14 cellular contexts compared by ENCODE assay signal in genomic region chrX:110741213-110741796, GRCh38. TPM values are rescaled to one million over a fixed set of nuclear protein-coding genes. Genes with fewer than 3 reads are reported as not detected.
A peak's percentile ranks its signal among the peaks of the same experiment; 100 is the strongest.
DNase-seq lines count a peak whose midpoint lies in the region; ATAC-seq and TF ChIP-seq lines count a peak whose summit lies in the region.
"Had no signal": no experiment of that assay in that cellular context is flagged by ENCODE, and none has a peak within 500 bp of the region (broad histone marks: within the 10 kb centered on the region; RNA-seq: fewer than 3 reads in every experiment).

No MANE protein-coding gene starts in this region.

- H3K36me3 Mint-ChIP-seq in activated CD4-positive, alpha-beta T cell treated with anti-CD3 and anti-CD28 coated beads, Interleukin-2, amount 10 ng/mL, durations not matched to agents 7 days and 5 days (ENCODE audit: low read depth) = no peaks in the 10 kb centered on the region

- peak; percentile 2 for DNase-seq in Daoy (ENCODE audit: low read depth)
- DNase-seq in PC-3 = peak; percentile 10
- DNase-seq in esophagus muscularis mucosa (ENCODE audit: extremely low spot score) = no peak
- no peak for DNase-seq in mucosa of descending colon
- DNase-seq in head of caudate nucleus = no peak
- no peak for DNase-seq in effector memory CD4-positive, alpha-beta T cell
- no peak for DNase-seq in activated CD4-positive, alpha-beta T cell treated with anti-CD3 and anti-CD28 coated beads, Interleukin-2, amount 10 ng/mL, durations not matched to agents 7 days and 5 days
- DNase-seq in AML-193 (lab: John Stamatoyannopoulos, UW) = no peak
- DNase-seq: CD4-positive, alpha-beta T cell; left cardiac atrium; NCI-H146 had no signal

- H3K36me3 ChIP-seq in PC-3 (ENCODE audit: low read depth, low read length) (no peaks in the 10 kb centered on the region), esophagus muscularis mucosa (no peaks in the 10 kb centered on the region), mucosa of descending colon (ENCODE audit: low read depth) (no peaks in the 10 kb centered on the region)
- no peaks in the 10 kb centered on the region for H3K36me3 ChIP-seq in effector memory CD4-positive, alpha-beta T cell (ENCODE audit: control insufficient read depth, insufficient read depth, low read length)
- H3K36me3 ChIP-seq: cardiac muscle cell had no signal

- H2AFZ ChIP-seq in PC-3 (ENCODE audit: low read length) = no peak overlapping the region

- no peaks in the 10 kb centered on the region for H3K27me3 ChIP-seq in PC-3 (ENCODE audit: low read length)
- no peaks in the 10 kb centered on the region for H3K27me3 ChIP-seq in esophagus muscularis mucosa
- H3K27me3 ChIP-seq in effector memory CD4-positive, alpha-beta T cell (replicated peaks; ENCODE audit: control insufficient read depth, insufficient read depth, low read length, poor library complexity, severe bottlenecking) = no peaks in the 10 kb centered on the region

- no peak for TF ChIP-seq POLR2A in esophagus muscularis mucosa (IDR thresholded peaks at IDR 0.05; ENCODE audit: low read depth)

- 73% methylated on average over 1 of the region's 1 CpG for WGBS in esophagus muscularis mucosa

- H3F3A ChIP-seq in PC-3 (ENCODE audit: low read length, unreplicated experiment) = no peaks in the 10 kb centered on the region

- H3K27ac ChIP-seq in PC-3 (ENCODE audit: low read length) (no peak overlapping the region), esophagus muscularis mucosa (replicated peaks in 1 of 4) (peak overlapping the region; percentile 32 to 66 (median 36))
- H3K27ac ChIP-seq in effector memory CD4-positive, alpha-beta T cell (ENCODE audit: insufficient read depth, low read length, poor library complexity, severe bottlenecking) = no peak overlapping the region
- H3K27ac ChIP-seq: cardiac muscle cell had no signal

- TF ChIP-seq CTCF in PC-3 (conservative IDR thresholded peaks at IDR 0.05; ENCODE audit: low read depth, low read length) = no peak
- no peak for TF ChIP-seq CTCF in esophagus muscularis mucosa (IDR thresholded peaks at IDR 0.05)
- TF ChIP-seq CTCF in mucosa of descending colon (IDR thresholded peaks at IDR 0.05) = no peak

- H3K4me1 Mint-ChIP-seq in activated CD4-positive, alpha-beta T cell treated with anti-CD3 and anti-CD28 coated beads, Interleukin-2, amount 10 ng/mL, durations not matched to agents 7 days and 5 days = no peaks in the 10 kb centered on the region

- H3K9ac ChIP-seq in PC-3 (ENCODE audit: low read length) = no peak overlapping the region

- ATAC-seq in PC-3 (no peak), mucosa of descending colon (peak; percentile 14)
- ATAC-seq: activated CD4-positive, CD25-positive, alpha-beta regulatory T cell treated with anti-CD3 and anti-CD28 coated beads, Interleukin-2, amount 50 U/mL, for 24 hours had no signal

- H3K4me2 ChIP-seq in PC-3 (ENCODE audit: low read length) = no peak overlapping the region

- H3K79me2 ChIP-seq in PC-3 (ENCODE audit: low read length) = no peaks in the 10 kb centered on the region

- CTCF ChIA-PET in PC-3 (lab: Charles Lee) = no interaction called here
- CTCF ChIA-PET in activated CD4-positive, alpha-beta T cell treated with anti-CD3 and anti-CD28 coated beads, Interleukin-2, amount 10 ng/mL, durations not matched to agents 7 days and 5 days (lab: Charles Lee) = no interaction called here

- H3K9me2 ChIP-seq in PC-3 (replicated peaks; ENCODE audit: low read length) = no peaks in the 10 kb centered on the region

- no peak for TF ChIP-seq EP300 in esophagus muscularis mucosa (IDR thresholded peaks at IDR 0.05)

- no peak overlapping the region for H3K27ac Mint-ChIP-seq in activated CD4-positive, alpha-beta T cell treated with anti-CD3 and anti-CD28 coated beads, Interleukin-2, amount 10 ng/mL, durations not matched to agents 7 days and 5 days
- H3K27ac Mint-ChIP-seq: CD4-positive, alpha-beta T cell had no signal

- H3K9me3 ChIP-seq in PC-3 (ENCODE audit: low read length) = no peaks in the 10 kb centered on the region
- H3K9me3 ChIP-seq in esophagus muscularis mucosa = no peaks in the 10 kb centered on the region
- H3K9me3 ChIP-seq in mucosa of descending colon = no peaks in the 10 kb centered on the region
- H3K9me3 ChIP-seq in effector memory CD4-positive, alpha-beta T cell (ENCODE audit: control insufficient read depth, low read length) = no peaks in the 10 kb centered on the region

- H3K4me3 ChIP-seq in PC-3 (ENCODE audit: low read length) (no peak overlapping the region), esophagus muscularis mucosa (no peak overlapping the region), mucosa of descending colon (no peak overlapping the region)
- H3K4me3 ChIP-seq in effector memory CD4-positive, alpha-beta T cell (ENCODE audit: insufficient read depth, low read depth, low read length, poor library complexity, severe bottlenecking) = no peak overlapping the region
- H3K4me3 ChIP-seq: cardiac muscle cell had no signal

- POLR2A ChIA-PET in PC-3 (lab: Charles Lee; ENCODE audit: unreplicated experiment) = no interaction called here
- POLR2A ChIA-PET in activated CD4-positive, alpha-beta T cell treated with anti-CD3 and anti-CD28 coated beads, Interleukin-2, amount 10 ng/mL, durations not matched to agents 7 days and 5 days (lab: Charles Lee) = no interaction called here

- H3K4me3 Mint-ChIP-seq in activated CD4-positive, alpha-beta T cell treated with anti-CD3 and anti-CD28 coated beads, Interleukin-2, amount 10 ng/mL, durations not matched to agents 7 days and 5 days = no peak overlapping the region
- H3K4me3 Mint-ChIP-seq: CD4-positive, alpha-beta T cell; neural crest cell had no signal

- H3K27me3 Mint-ChIP-seq in activated CD4-positive, alpha-beta T cell treated with anti-CD3 and anti-CD28 coated beads, Interleukin-2, amount 10 ng/mL, durations not matched to agents 7 days and 5 days = no peaks in the 10 kb centered on the region
- H3K27me3 Mint-ChIP-seq: CD4-positive, alpha-beta T cell had no signal

- H3K4me1 ChIP-seq in PC-3 (ENCODE audit: insufficient read depth, low read length) (no peaks in the 10 kb centered on the region), esophagus muscularis mucosa (peaks cover 3 to 71% (median 51%) of the 10 kb centered on the region in 4 donors), mucosa of descending colon (ENCODE audit: low read depth) (no peaks in the 10 kb centered on the region)
- H3K4me1 ChIP-seq in effector memory CD4-positive, alpha-beta T cell (ENCODE audit: control insufficient read depth, insufficient read depth, low read length, poor library complexity, severe bottlenecking) = no peaks in the 10 kb centered on the region

- no TSS peak for BruUV-seq in PC-3 (replicated peaks; lab: Mats Ljungman, UMichigan)

- intact Hi-C loops in PC-3 (cut with micrococcal nuclease) = no loop called here
- intact Hi-C loops in esophagus muscularis mucosa (cut with DNase I) = no loop called here
- intact Hi-C loops in mucosa of descending colon (cut with DNase I, micrococcal nuclease) = no loop called here
- intact Hi-C loops in head of caudate nucleus (cut with DNase I) = no loop called here

- H4K20me1 ChIP-seq in PC-3 (ENCODE audit: low read length) = no peaks in the 10 kb centered on the region

- no peaks in the 10 kb centered on the region for H3K9me3 Mint-ChIP-seq in activated CD4-positive, alpha-beta T cell treated with anti-CD3 and anti-CD28 coated beads, Interleukin-2, amount 10 ng/mL, durations not matched to agents 7 days and 5 days
- H3K9me3 Mint-ChIP-seq: CD4-positive, alpha-beta T cell had no signal

RNA-seq across cellular contexts. Expression of gene CHRDL1, which starts 54.3 kb away (rescaled TPM):
- 0.27 and 1.5 TPM in 2 replicates for total RNA-seq in Daoy (2014; rRNA removed; shearing (Covaris generic))
- total RNA-seq in PC-3 (2014; rRNA removed) = 0.40 and 0.47 TPM in 2 replicates
- 100 to 1,000 TPM; 202 to 346 (median 222) TPM for total RNA-seq in esophagus muscularis mucosa
- 100 to 1,000 TPM in 1 of 3 donors, 10 to 100 TPM in 1, 1 to 10 TPM in 1; 9.0 to 101 (median 23.5) TPM for total RNA-seq in mucosa of descending colon
- total RNA-seq in activated CD4-positive, alpha-beta T cell treated with anti-CD3 and anti-CD28 coated beads, Interleukin-2, amount 10 ng/mL, durations not matched to agents 7 days and 5 days = not detected
- total RNA-seq: CD4-positive, alpha-beta T cell had no signal

Comparison
In these comparisons a context has a peak if more than half of its experiments do, and no peak if none do; other contexts are left out.
1. DNase-seq: peak in Daoy (single experiment) and PC-3 (single experiment); none in esophagus muscularis mucosa (single experiment), mucosa of descending colon (0 of 3), head of caudate nucleus (0 of 42), effector memory CD4-positive, alpha-beta T cell (0 of 3), activated CD4-positive, alpha-beta T cell treated with anti-CD3 and anti-CD28 coated beads, Interleukin-2, amount 10 ng/mL, durations not matched to agents 7 days and 5 days (single experiment) and AML-193 (0 of 2).
2. H3K27ac ChIP-seq: peak in esophagus muscularis mucosa (4 of 4); none in PC-3 (single experiment) and effector memory CD4-positive, alpha-beta T cell (single experiment).